ENCODE assay signal across 1 cellular context in genomic region chr19:17312481-17313113, GRCh38.
TF ChIP-seq lines count a peak whose summit lies in the region.

No MANE protein-coding gene starts in this region.

TF ChIP-seq in A549, 52 proteins besides CTCF, POLR2A, EP300 and RAD21 (continued from another document):
- no peak for TF ChIP-seq PHF8 (IDR thresholded peaks at IDR 0.05; ENCODE audit: borderline replicate concordance, low read depth)
- TF ChIP-seq GATA3 (IDR thresholded peaks at IDR 0.05; ENCODE audit: borderline replicate concordance): no peak
